ENCODE assay signal across 21 cellular contexts in genomic region chr5:141101059-141101458, GRCh38. TPM values are rescaled to one million over a fixed set of nuclear protein-coding genes. Genes with fewer than 3 reads are reported as not detected.
DNase-seq lines count a peak whose midpoint lies in the region; ATAC-seq, FAIRE-seq and TF ChIP-seq lines count a peak whose summit lies in the region.
"Had no signal": no experiment of that assay in that cellular context is flagged by ENCODE, and none has a peak within 500 bp of the region (broad histone marks: within the 10 kb centered on the region; RNA-seq: fewer than 3 reads in every experiment).

No MANE protein-coding gene starts in this region.

- no peak for ATAC-seq in Right ventricle myocardium superior (ENCODE audit: poor library complexity)
- ATAC-seq in activated naive CD4-positive, alpha-beta T cell treated with anti-CD3 and anti-CD28 coated beads, Interleukin-2, amount 50 U/mL, for 72 hours = no peak

- peak overlapping the region in 1 of 2 donors; percentile 33 for H3K4me3 ChIP-seq in right atrium auricular region
- peak overlapping the region; percentile 71 for H3K4me3 ChIP-seq in adipocyte (ENCODE audit: low read length)
- H3K4me3 ChIP-seq in kidney (ENCODE audit: low read length in 2 of 2) = peak overlapping the region; percentile 53 to 55
- H3K4me3 ChIP-seq in testis = peak overlapping the region; percentile 29 to 53
- no peak overlapping the region for H3K4me3 ChIP-seq in adrenal gland

- peaks cover 9 to 14% of the 10 kb centered on the region in 2 donors for H3K9me3 Mint-ChIP-seq in activated naive CD4-positive, alpha-beta T cell treated with anti-CD3 and anti-CD28 coated beads, Interleukin-2, amount 50 U/mL, for 72 hours

- H3K27ac ChIP-seq in right atrium auricular region (no peak overlapping the region), kidney (ENCODE audit: low read depth in 2 of 2, low read length in 2 of 2) (no peak overlapping the region), testis (no peak overlapping the region), adrenal gland (no peak overlapping the region)

- TF ChIP-seq POLR2A in testis (IDR thresholded peaks at IDR 0.05) = no peak
- TF ChIP-seq POLR2A in adrenal gland (IDR thresholded peaks at IDR 0.05) = no peak

- peaks cover 23 to 31% of the 10 kb centered on the region in 2 donors for H3K36me3 Mint-ChIP-seq in activated naive CD4-positive, alpha-beta T cell treated with anti-CD3 and anti-CD28 coated beads, Interleukin-2, amount 50 U/mL, for 72 hours

- no peak overlapping the region for H3K9ac ChIP-seq in adipocyte (ENCODE audit: low read length)
- no peak overlapping the region for H3K9ac ChIP-seq in kidney (ENCODE audit: low read length in 2 of 2)

- no peaks in the 10 kb centered on the region for H3K36me3 ChIP-seq in right atrium auricular region
- no peaks in the 10 kb centered on the region for H3K36me3 ChIP-seq in adipocyte (ENCODE audit: control insufficient read depth, insufficient read depth, low read length, severe bottlenecking)
- H3K36me3 ChIP-seq in kidney (ENCODE audit: control insufficient read depth in 1 of 2, insufficient read depth in 2 of 2, low read length in 2 of 2) = no peaks in the 10 kb centered on the region
- no peaks in the 10 kb centered on the region for H3K36me3 ChIP-seq in testis (ENCODE audit: low read depth, missing control alignments)
- H3K36me3 ChIP-seq in adrenal gland (replicated peaks in 1 of 2) = no peaks in the 10 kb centered on the region
- H3K36me3 ChIP-seq: Peyer's patch had no signal

- no peak overlapping the region for H3K27ac Mint-ChIP-seq in activated naive CD4-positive, alpha-beta T cell treated with anti-CD3 and anti-CD28 coated beads, Interleukin-2, amount 50 U/mL, for 72 hours
- H3K27ac Mint-ChIP-seq: activated CD4-positive, alpha-beta T cell treated with anti-CD3 and anti-CD28 coated beads for 36 hours; dendritic cell treated with granulocyte-macrophage colony-stimulating factor and Interleukin-4, amounts not matched to agents 40 ng/mL and 50 ng/mL, for 4 days; naive B cell; stimulated activated naive CD8-positive, alpha-beta T cell treated with anti-CD3 and anti-CD28 coated beads, Interleukin-15, Interleukin-2, amounts not matched to agents 100 ng/mL and 50 ng/mL, for 24 hours had no signal

- FAIRE-seq in kidney (lab: Jason Lieb, UNC) = no peak
- FAIRE-seq: islet of Langerhans had no signal

- H3K9me3 ChIP-seq in right atrium auricular region (peaks cover 0 to 18% of the 10 kb centered on the region in 2 donors), adipocyte (ENCODE audit: control insufficient read depth, low read length) (peaks cover 16% of the 10 kb centered on the region), kidney (ENCODE audit: control insufficient read depth in 1 of 2, low read length in 2 of 2) (peaks cover 3 to 17% of the 10 kb centered on the region in 2 donors), testis (no peaks in the 10 kb centered on the region), adrenal gland (replicated peaks in 1 of 3) (no peaks in the 10 kb centered on the region)

- DNase-seq in Right ventricle myocardium superior (peak; percentile 41), right atrium auricular region (ENCODE audit: low spot score) (no peak), adipocyte (ENCODE audit: low read depth) (no peak), kidney (peak; percentile 37), testis (no peak), adrenal gland (no peak), DMS79 (lab: John Stamatoyannopoulos, UW) (no peak)
- DNase-seq in activated naive CD4-positive, alpha-beta T cell treated with anti-CD3 and anti-CD28 coated beads, Interleukin-2, amount 50 U/mL, for 72 hours (ENCODE audit: low spot score in 2 of 2) = no peak
- DNase-seq: activated CD4-positive, alpha-beta T cell treated with anti-CD3 and anti-CD28 coated beads for 36 hours; erythroblast; naive B cell; NCI-H1417; NCI-H2171 treated with DMSO at 0.1 percent for 48 hours; Peyer's patch; stimulated activated CD4-positive, alpha-beta T cell treated with anti-CD3 and anti-CD28 coated beads, Interleukin-2, amount 100 ng/mL, for 24 hours had no signal

- intact Hi-C loops in Right ventricle myocardium superior (cut with DNase I) = no loop called here
- intact Hi-C loops in kidney (cut with DNase I) = no loop called here
- intact Hi-C loops in testis (cut with DNase I; ENCODE audit: low total_unique reads) = no loop called here
- intact Hi-C loops in adrenal gland (cut with DNase I) = no loop called here

- 26 to 61% methylated on average over 20 of the region's 20 CpGs for WGBS in testis, 2 donors
- WGBS in adrenal gland, 4 donors = 30 to 57% (median 45%) methylated on average over 17 to 20 of the region's 20 CpGs

- no peaks in the 10 kb centered on the region for H3K4me1 ChIP-seq in right atrium auricular region
- no peaks in the 10 kb centered on the region for H3K4me1 ChIP-seq in adipocyte (ENCODE audit: control insufficient read depth, insufficient read depth, low read length)
- H3K4me1 ChIP-seq in kidney (ENCODE audit: control insufficient read depth in 1 of 2, insufficient read depth in 1 of 2, low read depth in 1 of 2, low read length in 2 of 2) = no peaks in the 10 kb centered on the region
- H3K4me1 ChIP-seq in testis = no peaks in the 10 kb centered on the region
- no peaks in the 10 kb centered on the region for H3K4me1 ChIP-seq in adrenal gland (replicated peaks in 1 of 2)
- H3K4me1 ChIP-seq: Peyer's patch had no signal

- H3K27me3 ChIP-seq in right atrium auricular region = no peaks in the 10 kb centered on the region
- no peaks in the 10 kb centered on the region for H3K27me3 ChIP-seq in adipocyte (replicated peaks; ENCODE audit: control insufficient read depth, insufficient read depth, low read length)
- no peaks in the 10 kb centered on the region for H3K27me3 ChIP-seq in testis
- H3K27me3 ChIP-seq in adrenal gland = no peaks in the 10 kb centered on the region
- H3K27me3 ChIP-seq: Peyer's patch had no signal

- TF ChIP-seq CTCF in right atrium auricular region (IDR thresholded peaks at IDR 0.05) (no peak), kidney (IDR thresholded peaks at IDR 0.05; ENCODE audit: borderline replicate concordance, extremely low read depth, insufficient read depth) (no peak), testis (IDR thresholded peaks at IDR 0.05) (no peak), adrenal gland (IDR thresholded peaks at IDR 0.05) (no peak)

RNA-seq across cellular contexts. Expression of gene PCDHB3, which starts 0.8 kb away (rescaled TPM):
- total RNA-seq in Right ventricle myocardium superior (1.4 TPM), right atrium auricular region (under 1 TPM; 0.63 to 0.83 TPM), kidney (3.1 TPM), testis (1 to 10 TPM; 3.1 to 6.5 TPM), adrenal gland (1 to 10 TPM in 5 of 8 donors, under 1 TPM in 3; 0.35 to 2.2 (median 1.3) TPM)
- polyA plus RNA-seq in kidney (ENCODE audit: insufficient read depth, low read depth, low replicate concordance) (2.3 TPM), testis (ENCODE audit: insufficient read depth, low read depth, low replicate concordance) (1.6 TPM), adrenal gland (1 to 10 TPM in 1 of 3 donors, under 1 TPM in 2; 0.20 to 1.4 (median 0.32) TPM)
- total RNA-seq in activated naive CD4-positive, alpha-beta T cell treated with anti-CD3 and anti-CD28 coated beads, Interleukin-2, amount 50 U/mL, for 72 hours = not detected
- total RNA-seq: activated CD4-positive, alpha-beta T cell treated with anti-CD3 and anti-CD28 coated beads for 36 hours; HT-29 had no signal

RNA-seq across cellular contexts. Expression of gene PCDHB2, which starts 6.6 kb away (rescaled TPM):
- total RNA-seq in Right ventricle myocardium superior = 2.0 TPM
- 1 to 10 TPM; 1.8 to 2.2 TPM for total RNA-seq in right atrium auricular region
- 2.9 TPM for total RNA-seq in kidney
- 2.2 TPM for polyA plus RNA-seq in kidney (ENCODE audit: insufficient read depth, low read depth, low replicate concordance)
- total RNA-seq in testis = 10 to 100 TPM; 10.2 to 12.1 TPM
- polyA plus RNA-seq in testis (ENCODE audit: insufficient read depth, low read depth, low replicate concordance) = 6.6 TPM
- total RNA-seq in adrenal gland = 1 to 10 TPM in 6 of 8 donors, under 1 TPM in 2; 0.65 to 2.8 (median 1.7) TPM
- polyA plus RNA-seq in adrenal gland = under 1 TPM; 0.24 to 0.79 (median 0.44) TPM
- not detected for total RNA-seq in activated naive CD4-positive, alpha-beta T cell treated with anti-CD3 and anti-CD28 coated beads, Interleukin-2, amount 50 U/mL, for 72 hours
- total RNA-seq: activated CD4-positive, alpha-beta T cell treated with anti-CD3 and anti-CD28 coated beads for 36 hours; HT-29 had no signal

RNA-seq across cellular contexts. Expression of gene PCDHB4, which starts 20.6 kb away (rescaled TPM):
- total RNA-seq in Right ventricle myocardium superior (1.7 TPM), right atrium auricular region (1 to 10 TPM; 1.6 to 2.6 TPM), kidney (5.8 TPM), testis (1 to 10 TPM; 2.4 to 4.0 TPM), adrenal gland (1 to 10 TPM; 1.3 to 2.3 (median 1.8) TPM)
- polyA plus RNA-seq in kidney (ENCODE audit: insufficient read depth, low read depth, low replicate concordance) (0.90 TPM), testis (ENCODE audit: insufficient read depth, low read depth, low replicate concordance) (1.2 TPM), adrenal gland (1 to 10 TPM in 1 of 3 donors, under 1 TPM in 2; 0.56 to 1.8 (median 0.88) TPM)
- total RNA-seq in activated naive CD4-positive, alpha-beta T cell treated with anti-CD3 and anti-CD28 coated beads, Interleukin-2, amount 50 U/mL, for 72 hours = not detected
- total RNA-seq: activated CD4-positive, alpha-beta T cell treated with anti-CD3 and anti-CD28 coated beads for 36 hours; bronchial epithelial cell; G401; HT-29 had no signal

RNA-seq across cellular contexts. Expression of gene PCDHB5, which starts 33.9 kb away (rescaled TPM):
- total RNA-seq in Right ventricle myocardium superior (1.3 TPM), right atrium auricular region (1 to 10 TPM; 3.8 to 4.3 TPM), kidney (7.5 TPM), testis (10 to 100 TPM; 10.5 to 11.7 TPM), adrenal gland (10 to 100 TPM in 1 of 8 donors, 1 to 10 TPM in 7; 2.8 to 10.7 (median 4.8) TPM)
- polyA plus RNA-seq in kidney (ENCODE audit: insufficient read depth, low read depth, low replicate concordance) (2.1 TPM), testis (ENCODE audit: insufficient read depth, low read depth, low replicate concordance) (5.5 TPM), adrenal gland (1 to 10 TPM; 1.0 to 4.5 (median 1.6) TPM)
- under 1 TPM in 1 of 2 donors, not detected in 1; 0.08 TPM for total RNA-seq in activated naive CD4-positive, alpha-beta T cell treated with anti-CD3 and anti-CD28 coated beads, Interleukin-2, amount 50 U/mL, for 72 hours
- total RNA-seq: activated CD4-positive, alpha-beta T cell treated with anti-CD3 and anti-CD28 coated beads for 36 hours; G401; HT-29 had no signal

RNA-seq across cellular contexts. Expression of gene PCDHB6, which starts 48.8 kb away (rescaled TPM):
- total RNA-seq in Right ventricle myocardium superior (0.35 TPM), right atrium auricular region (under 1 TPM; 0.12 to 0.33 TPM), kidney (2.0 TPM), testis (1 to 10 TPM; 3.7 to 4.4 TPM), adrenal gland (1 to 10 TPM in 2 of 8 donors, under 1 TPM in 6; 0.23 to 1.1 (median 0.85) TPM)
- polyA plus RNA-seq in kidney (ENCODE audit: insufficient read depth, low read depth, low replicate concordance) (0.32 TPM), testis (ENCODE audit: insufficient read depth, low read depth, low replicate concordance) (6.2 TPM), adrenal gland (under 1 TPM; 0.30 to 0.73 (median 0.48) TPM)
- total RNA-seq in activated naive CD4-positive, alpha-beta T cell treated with anti-CD3 and anti-CD28 coated beads, Interleukin-2, amount 50 U/mL, for 72 hours = not detected
- total RNA-seq: activated CD4-positive, alpha-beta T cell treated with anti-CD3 and anti-CD28 coated beads for 36 hours; bronchial epithelial cell; G401; HT-29 had no signal

Comparison
In these comparisons a context has a peak if more than half of its experiments do, and no peak if none do; other contexts are left out.
1. DNase-seq: peak in Right ventricle myocardium superior (single experiment) and kidney (single experiment); none in right atrium auricular region (single experiment), adipocyte (single experiment), testis (single experiment), adrenal gland (0 of 7), DMS79 (single experiment) and activated naive CD4-positive, alpha-beta T cell treated with anti-CD3 and anti-CD28 coated beads, Interleukin-2, amount 50 U/mL, for 72 hours (0 of 2).
2. H3K4me3 ChIP-seq: peak in adipocyte (single experiment), kidney (2 of 2) and testis (2 of 2); none in adrenal gland (0 of 4).